In genomic region chr5:122845253-122846050, GRCh38 we compare ENCODE assay signal across 8 cellular contexts. TPM values are rescaled to one million over a fixed set of nuclear protein-coding genes. Genes with fewer than 3 reads are reported as not detected.
DNase-seq lines count a peak whose midpoint lies in the region; ATAC-seq and TF ChIP-seq lines count a peak whose summit lies in the region.

TSS of gene SNX24 (plus strand) at chr5:122845613. CDS start at chr5:122845634, 21 bp downstream.

- peaks cover 8% of the 10 kb centered on the region for H3K9me3 Mint-ChIP-seq in mesothelial cell of epicardium

- TF ChIP-seq POLR2A in GM19193 (IDR thresholded peaks at IDR 0.05; ENCODE audit: extremely low read depth, insufficient read depth, insufficient read length), result peak; percentile 42

- H3K27ac ChIP-seq in BLaER1, result peak within 1 kb of the TSS; percentile 68

- peaks cover 49% of the 10 kb centered on the region for H3K4me1 Mint-ChIP-seq in mesothelial cell of epicardium

- peak within 1 kb of the TSS; percentile 98 for H3K27ac Mint-ChIP-seq in mesothelial cell of epicardium

- peak; percentile 87 for ATAC-seq in HG03354 (IDR thresholded peaks at IDR 0.05; ENCODE audit: poor library complexity, severe bottlenecking, unreplicated experiment)

- DNase-seq in NOMO-1 (lab: John Stamatoyannopoulos, UW; ENCODE audit: unreplicated experiment in 2 of 2) (peak; percentile 62 to 89), epidermal melanocyte (ENCODE audit: insufficient read length, low spot score) (peak; percentile 56), mesothelial cell of epicardium (ENCODE audit: low spot score in 2 of 2, unreplicated experiment in 2 of 2) (peak; percentile 43 to 73)
- peak; percentile 81 for DNase-seq in activated CD8-positive, alpha-beta memory T cell treated with anti-CD3 and anti-CD28 coated beads, Interleukin-2, amount 50 U/mL, for 48 hours
- peak; percentile 45 for DNase-seq in stimulated activated CD8-positive, alpha-beta memory T cell treated with anti-CD3 and anti-CD28 coated beads, Interleukin-15, amount 100 ng/mL, for 24 hours (ENCODE audit: low read depth)

- no peaks in the 10 kb centered on the region for H4K20me1 ChIP-seq in BLaER1

- H3K4me1 ChIP-seq in BLaER1, result peaks cover 22% of the 10 kb centered on the region

- no peaks in the 10 kb centered on the region for H3K27me3 Mint-ChIP-seq in mesothelial cell of epicardium (ENCODE audit: low read depth)

- H3K4me3 Mint-ChIP-seq in mesothelial cell of epicardium, result peak within 1 kb of the TSS; percentile 84

- H3K9ac ChIP-seq in BLaER1, result peak within 1 kb of the TSS; percentile 75

- no peaks in the 10 kb centered on the region for H3K36me3 ChIP-seq in BLaER1

- H3K9me3 ChIP-seq in BLaER1, result no peaks in the 10 kb centered on the region

- H3K27me3 ChIP-seq in BLaER1, result peaks cover 29% of the 10 kb centered on the region; the same call in 1 of the 2 replicates

- H3K36me3 Mint-ChIP-seq in mesothelial cell of epicardium, result peaks cover 16% of the 10 kb centered on the region

- H3K4me2 ChIP-seq in BLaER1, result peak within 1 kb of the TSS; percentile 81

- peak within 1 kb of the TSS; percentile 77 for H3K4me3 ChIP-seq in BLaER1

- TF ChIP-seq CTCF in mesothelial cell of epicardium (IDR thresholded peaks at IDR 0.05; ENCODE audit: unreplicated experiment), result no peak

RNA-seq across cellular contexts. Expression of gene SNX24, which starts in this region (rescaled TPM):
- total RNA-seq in mesothelial cell of epicardium, result 40.9 to 50.4 TPM (median 44.5 TPM) in 3 replicates

Comparison
In these comparisons a context has a peak if more than half of its experiments do, and no peak if none do; other contexts are left out.
1. Peak in every context shown above with its lines: DNase-seq, ATAC-seq, H3K4me3 ChIP-seq and H3K27ac ChIP-seq.